ENCODE assay signal across 1 cellular context in the genomic region with DNA sequence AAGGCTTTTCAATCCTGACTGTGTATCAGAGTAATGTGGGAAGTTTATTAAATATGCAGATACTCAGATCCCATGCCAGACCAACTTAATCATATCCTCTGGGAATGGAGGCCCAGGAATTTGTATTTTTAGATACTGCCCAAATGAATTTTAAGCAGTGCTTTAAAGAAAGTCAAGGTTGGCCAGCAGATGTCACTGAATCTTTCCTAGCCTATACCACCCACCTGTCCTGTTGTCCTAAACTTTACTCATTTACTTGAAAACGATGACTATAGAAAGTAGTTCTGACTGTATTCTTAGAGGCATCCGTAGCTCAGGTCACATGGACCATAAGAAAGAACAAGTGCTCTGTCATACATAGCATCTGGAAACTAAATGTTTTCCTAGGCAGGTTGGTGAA.
TF ChIP-seq lines count a peak whose summit lies in the region.

No MANE protein-coding gene starts in this region.

TF ChIP-seq in GM23338, 12 proteins besides CTCF, POLR2A, EP300 and RAD21 (continued from another document):
- TF ChIP-seq CREB1 (CRISPR knock-in tag; IDR thresholded peaks at IDR 0.05; ENCODE audit: low read depth) (no peak), STAT1 (IDR thresholded peaks at IDR 0.05; ENCODE audit: unreplicated experiment) (no peak), ZNF331 (CRISPR knock-in tag; IDR thresholded peaks at IDR 0.05; ENCODE audit: low read depth) (no peak)
- TF ChIP-seq, protein P1, sequence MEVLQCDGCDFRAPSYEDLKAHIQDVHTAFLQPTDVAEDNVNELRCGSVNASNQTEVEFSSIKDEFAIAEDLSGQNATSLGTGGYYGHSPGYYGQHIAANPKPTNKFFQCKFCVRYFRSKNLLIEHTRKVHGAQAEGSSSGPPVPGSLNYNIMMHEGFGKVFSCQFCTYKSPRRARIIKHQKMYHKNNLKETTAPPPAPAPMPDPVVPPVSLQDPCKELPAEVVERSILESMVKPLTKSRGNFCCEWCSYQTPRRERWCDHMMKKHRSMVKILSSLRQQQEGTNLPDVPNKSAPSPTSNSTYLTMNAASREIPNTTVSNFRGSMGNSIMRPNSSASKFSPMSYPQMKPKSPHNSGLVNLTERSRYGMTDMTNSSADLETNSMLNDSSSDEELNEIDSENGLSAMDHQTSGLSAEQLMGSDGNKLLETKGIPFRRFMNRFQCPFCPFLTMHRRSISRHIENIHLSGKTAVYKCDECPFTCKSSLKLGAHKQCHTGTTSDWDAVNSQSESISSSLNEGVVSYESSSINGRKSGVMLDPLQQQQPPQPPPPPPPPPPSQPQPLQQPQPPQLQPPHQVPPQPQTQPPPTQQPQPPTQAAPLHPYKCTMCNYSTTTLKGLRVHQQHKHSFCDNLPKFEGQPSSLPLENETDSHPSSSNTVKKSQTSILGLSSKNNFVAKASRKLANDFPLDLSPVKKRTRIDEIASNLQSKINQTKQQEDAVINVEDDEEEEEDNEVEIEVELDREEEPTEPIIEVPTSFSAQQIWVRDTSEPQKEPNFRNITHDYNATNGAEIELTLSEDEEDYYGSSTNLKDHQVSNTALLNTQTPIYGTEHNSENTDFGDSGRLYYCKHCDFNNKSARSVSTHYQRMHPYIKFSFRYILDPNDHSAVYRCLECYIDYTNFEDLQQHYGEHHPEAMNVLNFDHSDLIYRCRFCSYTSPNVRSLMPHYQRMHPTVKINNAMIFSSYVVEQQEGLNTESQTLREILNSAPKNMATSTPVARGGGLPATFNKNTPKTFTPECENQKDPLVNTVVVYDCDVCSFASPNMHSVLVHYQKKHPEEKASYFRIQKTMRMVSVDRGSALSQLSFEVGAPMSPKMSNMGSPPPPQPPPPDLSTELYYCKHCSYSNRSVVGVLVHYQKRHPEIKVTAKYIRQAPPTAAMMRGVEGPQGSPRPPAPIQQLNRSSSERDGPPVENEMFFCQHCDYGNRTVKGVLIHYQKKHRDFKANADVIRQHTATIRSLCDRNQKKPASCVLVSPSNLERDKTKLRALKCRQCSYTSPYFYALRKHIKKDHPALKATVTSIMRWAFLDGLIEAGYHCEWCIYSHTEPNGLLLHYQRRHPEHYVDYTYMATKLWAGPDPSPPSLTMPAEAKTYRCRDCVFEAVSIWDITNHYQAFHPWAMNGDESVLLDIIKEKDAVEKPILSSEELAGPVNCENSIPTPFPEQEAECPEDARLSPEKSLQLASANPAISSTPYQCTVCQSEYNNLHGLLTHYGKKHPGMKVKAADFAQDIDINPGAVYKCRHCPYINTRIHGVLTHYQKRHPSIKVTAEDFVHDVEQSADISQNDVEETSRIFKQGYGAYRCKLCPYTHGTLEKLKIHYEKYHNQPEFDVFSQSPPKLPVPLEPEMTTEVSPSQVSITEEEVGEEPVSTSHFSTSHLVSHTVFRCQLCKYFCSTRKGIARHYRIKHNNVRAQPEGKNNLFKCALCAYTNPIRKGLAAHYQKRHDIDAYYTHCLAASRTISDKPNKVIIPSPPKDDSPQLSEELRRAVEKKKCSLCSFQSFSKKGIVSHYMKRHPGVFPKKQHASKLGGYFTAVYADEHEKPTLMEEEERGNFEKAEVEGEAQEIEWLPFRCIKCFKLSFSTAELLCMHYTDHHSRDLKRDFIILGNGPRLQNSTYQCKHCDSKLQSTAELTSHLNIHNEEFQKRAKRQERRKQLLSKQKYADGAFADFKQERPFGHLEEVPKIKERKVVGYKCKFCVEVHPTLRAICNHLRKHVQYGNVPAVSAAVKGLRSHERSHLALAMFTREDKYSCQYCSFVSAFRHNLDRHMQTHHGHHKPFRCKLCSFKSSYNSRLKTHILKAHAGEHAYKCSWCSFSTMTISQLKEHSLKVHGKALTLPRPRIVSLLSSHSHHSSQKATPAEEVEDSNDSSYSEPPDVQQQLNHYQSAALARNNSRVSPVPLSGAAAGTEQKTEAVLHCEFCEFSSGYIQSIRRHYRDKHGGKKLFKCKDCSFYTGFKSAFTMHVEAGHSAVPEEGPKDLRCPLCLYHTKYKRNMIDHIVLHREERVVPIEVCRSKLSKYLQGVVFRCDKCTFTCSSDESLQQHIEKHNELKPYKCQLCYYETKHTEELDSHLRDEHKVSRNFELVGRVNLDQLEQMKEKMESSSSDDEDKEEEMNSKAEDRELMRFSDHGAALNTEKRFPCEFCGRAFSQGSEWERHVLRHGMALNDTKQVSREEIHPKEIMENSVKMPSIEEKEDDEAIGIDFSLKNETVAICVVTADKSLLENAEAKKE (CRISPR knock-in tag; IDR thresholded peaks at IDR 0.05): no peak
